ENCODE assay signal across 22 cellular contexts in the genomic region with DNA sequence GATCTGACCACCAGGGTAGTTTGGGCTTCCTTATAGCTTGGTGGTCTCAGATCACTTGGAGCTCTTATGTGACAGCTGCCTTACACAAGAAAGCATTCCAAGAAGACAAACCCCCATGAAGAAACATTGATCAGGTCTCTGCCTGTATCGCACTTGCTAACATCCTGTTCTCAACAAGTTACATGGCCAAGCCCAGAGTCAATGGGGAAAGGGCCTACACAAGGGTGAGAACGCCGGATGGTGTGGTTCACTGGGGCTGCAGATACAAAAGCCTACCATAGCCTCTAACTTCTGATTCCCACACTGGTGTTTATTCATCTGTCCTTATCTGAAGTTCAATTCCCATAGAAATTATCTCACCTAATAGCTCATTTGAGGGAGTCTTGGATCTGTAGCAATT.
"Had no signal": no experiment of that assay in that cellular context is flagged by ENCODE, and none has a peak within 500 bp of the region (broad histone marks: within the 10 kb centered on the region; RNA-seq: fewer than 3 reads in every experiment).

No MANE protein-coding gene starts in this region.

- H3K27ac ChIP-seq: colonic mucosa, gastrocnemius medialis, left lung, pancreas, right lobe of liver, thyroid gland, vagina had no signal

- ATAC-seq: effector memory CD8-positive, alpha-beta T cell; gastrocnemius medialis; left lung; naive thymus-derived CD8-positive, alpha-beta T cell; pancreas; right lobe of liver; stimulated activated naive CD8-positive, alpha-beta T cell treated with anti-CD3 and anti-CD28 coated beads, Interleukin-15, amount 100 ng/mL, for 72 hours had no signal

- H3K4me1 ChIP-seq: colonic mucosa, gastrocnemius medialis, left lung, pancreas, right lobe of liver, vagina had no signal

- H3K4me2 ChIP-seq: smooth muscle cell had no signal

- DNase-seq: colonic mucosa; effector memory CD8-positive, alpha-beta T cell; foreskin fibroblast; gastrocnemius medialis; kidney; left lung; mammary epithelial cell; mesendoderm; naive thymus-derived CD8-positive, alpha-beta T cell; occipital lobe; pancreas; stimulated activated CD4-positive, alpha-beta T cell treated with anti-CD3 and anti-CD28 coated beads, Interleukin-12 subunit alpha, Interleukin-12 subunit beta, amount 100 ng/mL, for 4 hours; stimulated activated CD4-positive, alpha-beta T cell treated with anti-CD3 and anti-CD28 coated beads, Interleukin-1b, Interleukin-23, amount 100 ng/mL, for 48 hours; stimulated activated CD4-positive, alpha-beta T cell treated with anti-CD3 and anti-CD28 coated beads, Interleukin-4, amount 100 ng/mL, for 1 hour; stimulated activated naive CD4-positive, alpha-beta T cell; stimulated activated naive CD8-positive, alpha-beta T cell treated with anti-CD3 and anti-CD28 coated beads, Interleukin-15, amount 100 ng/mL, for 72 hours; thyroid gland; trophoblast cell had no signal

- H3K36me3 Mint-ChIP-seq: naive thymus-derived CD8-positive, alpha-beta T cell had no signal

- H3K4me3 Mint-ChIP-seq: effector memory CD8-positive, alpha-beta T cell; naive thymus-derived CD8-positive, alpha-beta T cell; stimulated activated naive CD8-positive, alpha-beta T cell treated with anti-CD3 and anti-CD28 coated beads, Interleukin-15, amount 100 ng/mL, for 72 hours had no signal

- H3K36me3 ChIP-seq: colonic mucosa, gastrocnemius medialis, left lung, pancreas, right lobe of liver, thyroid gland, vagina had no signal

- FAIRE-seq: kidney, pancreas had no signal

- H3K9me3 ChIP-seq: colonic mucosa, gastrocnemius medialis, left lung, pancreas, right lobe of liver, thyroid gland, vagina had no signal

- H3K27me3 ChIP-seq: colonic mucosa, gastrocnemius medialis, pancreas, right lobe of liver, thyroid gland, vagina had no signal

- H3K9me3 Mint-ChIP-seq: effector memory CD8-positive, alpha-beta T cell; naive thymus-derived CD8-positive, alpha-beta T cell; stimulated activated naive CD8-positive, alpha-beta T cell treated with anti-CD3 and anti-CD28 coated beads, Interleukin-15, amount 100 ng/mL, for 72 hours had no signal

- H3K27ac Mint-ChIP-seq: effector memory CD8-positive, alpha-beta T cell; naive thymus-derived CD8-positive, alpha-beta T cell; progenitor cell of endocrine pancreas had no signal

- H3K4me1 Mint-ChIP-seq: naive thymus-derived CD8-positive, alpha-beta T cell; stimulated activated naive CD8-positive, alpha-beta T cell treated with anti-CD3 and anti-CD28 coated beads, Interleukin-15, amount 100 ng/mL, for 72 hours had no signal

- H3K27me3 Mint-ChIP-seq: stimulated activated naive CD8-positive, alpha-beta T cell treated with anti-CD3 and anti-CD28 coated beads, Interleukin-15, amount 100 ng/mL, for 72 hours had no signal

- H3K4me3 ChIP-seq: colonic mucosa, gastrocnemius medialis, left lung, pancreas, right lobe of liver, smooth muscle cell, thyroid gland, vagina had no signal
